8 cellular contexts compared by ENCODE assay signal in the genomic region with DNA sequence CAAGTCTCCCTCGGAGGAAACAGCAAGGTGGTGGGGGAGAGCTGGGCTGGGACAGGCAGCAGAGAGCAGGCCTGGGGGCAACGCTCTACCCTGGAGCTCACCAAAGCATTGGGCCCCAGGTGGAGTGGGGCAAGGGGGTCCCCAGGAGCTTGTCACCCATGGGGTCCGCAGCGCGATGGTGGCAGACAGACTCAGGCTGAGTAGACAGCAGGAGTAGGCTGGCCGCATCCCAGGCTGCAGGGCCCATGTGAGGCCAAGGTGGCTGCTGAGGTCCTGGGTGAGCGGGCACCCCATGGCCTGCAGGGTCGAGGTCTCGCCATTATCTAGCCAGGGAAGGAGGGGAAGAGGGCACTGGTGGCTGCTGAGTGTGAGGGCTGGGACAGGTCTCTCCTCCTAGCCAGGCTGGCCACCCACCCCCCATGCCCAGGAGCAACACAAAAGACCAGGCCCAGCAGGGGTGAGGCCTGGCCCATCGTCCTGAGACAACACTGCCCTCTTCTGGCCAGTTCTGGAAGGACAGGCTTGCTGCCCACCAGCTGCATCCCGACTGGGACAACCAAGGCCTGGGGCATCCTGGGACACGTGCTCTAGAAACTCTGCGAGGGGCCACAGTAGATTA. TPM values are rescaled to one million over a fixed set of nuclear protein-coding genes. Genes with fewer than 3 reads are reported as not detected.
A peak's percentile ranks its signal among the peaks of the same experiment; 100 is the strongest.
DNase-seq lines count a peak whose midpoint lies in the region; ATAC-seq lines count a peak whose summit lies in the region.

No MANE protein-coding gene starts in this region.

- ATAC-seq in Right ventricle myocardium superior (ENCODE audit: poor library complexity) (peak; percentile 77), GM21737 (IDR thresholded peaks at IDR 0.05; ENCODE audit: unreplicated experiment) (no peak), GM21825 (IDR thresholded peaks at IDR 0.05; ENCODE audit: unreplicated experiment) (no peak)

- intact Hi-C loops in Right ventricle myocardium superior (cut with DNase I): loop anchor here (2.0 kb wide), 1 partner anchor 170 kb away; no protein-coding TSS in a partner anchor

- DNase-seq in EH (ENCODE audit: low read depth) (peak; percentile 65), SKM-1 (lab: John Stamatoyannopoulos, UW; ENCODE audit: unreplicated experiment) (peak; percentile 41), Right ventricle myocardium superior (peak; percentile 84), retina (peak; percentile 93)
- peak; percentile 24 for DNase-seq in Jurkat, Clone E6-1 (ENCODE audit: low read depth, low spot score)
- DNase-seq in activated naive CD4-positive, alpha-beta T cell treated with anti-CD3 and anti-CD28 coated beads, Interleukin-2, amount 50 U/mL, for 16 hours: peak; percentile 73

- H3K4me3 ChIP-seq in Jurkat, Clone E6-1 (ENCODE audit: low read length): no peak overlapping the region

RNA-seq across cellular contexts. Expression of gene CEBPG, which starts 33.1 kb away (rescaled TPM):
- 24.8 TPM for polyA plus RNA-seq in Jurkat, Clone E6-1 (2012; ENCODE audit: insufficient read depth, insufficient read length)
- 16.1 TPM for total RNA-seq in Right ventricle myocardium superior

Comparison
In these comparisons a context has a peak if more than half of its experiments do, and no peak if none do; other contexts are left out.
1. DNase-seq: peak in every context shown above with its lines; median percentile 93 in retina; 84 in Right ventricle myocardium superior; 73 in activated naive CD4-positive, alpha-beta T cell treated with anti-CD3 and anti-CD28 coated beads, Interleukin-2, amount 50 U/mL, for 16 hours; 65 in EH; 41 in SKM-1; 24 in Jurkat, Clone E6-1.